ENCODE assay signal across 10 cellular contexts in the genomic region with DNA sequence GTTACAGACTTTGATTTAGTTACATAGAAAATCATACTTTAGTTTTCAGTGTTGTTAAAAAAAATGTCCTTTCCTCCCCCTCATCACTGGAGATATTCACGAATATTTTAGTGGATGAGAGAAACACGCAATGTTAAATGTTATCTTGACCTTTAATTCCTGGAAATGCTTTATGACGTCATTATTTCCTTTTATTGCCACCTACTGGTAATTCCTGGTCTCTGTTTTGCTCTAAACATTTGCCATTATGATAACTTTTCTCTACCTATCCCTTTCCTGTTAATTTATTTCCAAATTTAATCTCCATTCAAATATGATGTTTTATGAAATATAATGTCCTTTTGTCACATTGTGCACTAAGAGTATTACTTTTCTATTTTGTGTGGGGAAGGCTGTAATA.
DNase-seq lines count a peak whose midpoint lies in the region; ATAC-seq and TF ChIP-seq lines count a peak whose summit lies in the region.
"Had no signal": no experiment of that assay in that cellular context is flagged by ENCODE, and none has a peak within 500 bp of the region (broad histone marks: within the 10 kb centered on the region; RNA-seq: fewer than 3 reads in every experiment).

No MANE protein-coding gene starts in this region.

- peaks cover 0 to 4% (median 0%) of the 10 kb centered on the region in 3 donors for H3K27me3 Mint-ChIP-seq in CD14-positive monocyte (ENCODE audit: low read depth in 3 of 3)

- H3K36me3 Mint-ChIP-seq in CD14-positive monocyte: no peaks in the 10 kb centered on the region

- in situ Hi-C loops in G401 (cut with HindIII; ENCODE audit: low sequenced_read_pairs): no loop called here

- H3K4me3 Mint-ChIP-seq in CD14-positive monocyte: no peak overlapping the region
- H3K4me3 Mint-ChIP-seq: activated naive CD4-positive, alpha-beta T cell treated with anti-CD3 and anti-CD28 coated beads for 36 hours had no signal

- DNase-seq in CD14-positive monocyte (ENCODE audit: low spot score) (no peak), PC-9 (no peak), iPS-NIHi11 (ENCODE audit: low spot score) (peak; percentile 14), 8988T (no peak), G401 (ENCODE audit: low spot score) (no peak)
- DNase-seq: activated naive CD4-positive, alpha-beta T cell treated with anti-CD3 and anti-CD28 coated beads for 36 hours had no signal

- no peaks in the 10 kb centered on the region for H4K20me1 ChIP-seq in PC-9 (ENCODE audit: insufficient read depth)

- ATAC-seq in GM21367 (IDR thresholded peaks at IDR 0.05; ENCODE audit: unreplicated experiment) (peak; percentile 56), HG02840 (IDR thresholded peaks at IDR 0.05; ENCODE audit: low FRiP score, unreplicated experiment) (no peak), GM21423 (IDR thresholded peaks at IDR 0.05; ENCODE audit: unreplicated experiment) (no peak)

- BruUV-seq in PC-9 (replicated peaks; lab: Mats Ljungman, UMichigan): no TSS peak

- intact Hi-C loops in CD14-positive monocyte (cut with micrococcal nuclease): no loop called here
- intact Hi-C loops in PC-9 (cut with micrococcal nuclease; ENCODE audit: unreplicated experiment): no loop called here

- no peaks in the 10 kb centered on the region for H3K4me1 ChIP-seq in PC-9 (replicated peaks; ENCODE audit: insufficient read depth)
- H3K4me1 ChIP-seq: parathyroid adenoma had no signal

- no peaks in the 10 kb centered on the region for H3K4me1 Mint-ChIP-seq in CD14-positive monocyte

- H3F3A ChIP-seq in PC-9 (ENCODE audit: insufficient read depth, low read depth): no peaks in the 10 kb centered on the region

- no peak overlapping the region for H3K27ac ChIP-seq in PC-9
- H3K27ac ChIP-seq: parathyroid adenoma had no signal

- no peaks in the 10 kb centered on the region for H3K36me3 ChIP-seq in PC-9 (ENCODE audit: low read depth)

- H3K79me2 ChIP-seq in PC-9 (ENCODE audit: low read depth): no peaks in the 10 kb centered on the region
- H3K79me2 ChIP-seq: parathyroid adenoma had no signal

- no peaks in the 10 kb centered on the region for H3K9me3 Mint-ChIP-seq in CD14-positive monocyte
- H3K9me3 Mint-ChIP-seq: activated naive CD4-positive, alpha-beta T cell treated with anti-CD3 and anti-CD28 coated beads for 36 hours had no signal

- H3K9me2 ChIP-seq in PC-9 (ENCODE audit: insufficient read depth): no peaks in the 10 kb centered on the region; the same call in 1 of the 2 replicates

- H3K27me3 ChIP-seq in PC-9 (ENCODE audit: insufficient read depth, low read depth): no peaks in the 10 kb centered on the region

- H2AFZ ChIP-seq in PC-9: no peak overlapping the region
- H2AFZ ChIP-seq: parathyroid adenoma had no signal

- no peak overlapping the region for H3K4me3 ChIP-seq in PC-9

- no peak overlapping the region for H3K27ac Mint-ChIP-seq in CD14-positive monocyte
- H3K27ac Mint-ChIP-seq: activated naive CD4-positive, alpha-beta T cell treated with anti-CD3 and anti-CD28 coated beads for 36 hours had no signal

- TF ChIP-seq CTCF in CD14-positive monocyte (IDR thresholded peaks at IDR 0.05) (peak; percentile 13), PC-9 (conservative IDR thresholded peaks at IDR 0.05) (peak; percentile 48; the same call in 1 of the 2 replicates)

- POLR2A ChIA-PET in PC-9 (lab: Charles Lee; ENCODE audit: unreplicated experiment): no interaction called here

- H3K4me2 ChIP-seq in PC-9: no peak overlapping the region

- CTCF ChIA-PET in PC-9 (lab: Charles Lee): no interaction called here

- no peaks in the 10 kb centered on the region for H3K9me3 ChIP-seq in PC-9 (ENCODE audit: insufficient read depth, low read depth)
